Comparison of ENCODE assay signal across 30 cellular contexts in the genomic region with DNA sequence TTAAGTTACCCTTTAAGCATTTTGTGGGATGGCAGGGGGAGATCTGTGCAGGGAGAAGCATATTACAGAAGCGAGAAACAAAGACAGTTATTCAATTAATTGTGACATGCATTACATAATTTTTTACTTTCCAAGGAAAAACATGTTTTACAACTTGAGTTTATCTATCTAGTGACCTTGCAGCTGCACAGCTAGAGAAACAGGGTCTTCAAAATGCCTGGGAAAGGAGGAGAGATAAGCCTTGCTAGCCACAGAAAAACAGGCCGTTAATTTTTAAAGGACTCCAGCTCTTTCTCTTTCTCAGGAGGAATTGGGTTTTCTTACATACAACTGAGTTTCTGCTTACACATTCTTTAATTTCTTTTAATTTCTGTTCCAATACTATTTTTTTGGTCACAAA.
"Had no signal": no experiment of that assay in that cellular context is flagged by ENCODE, and none has a peak within 500 bp of the region (broad histone marks: within the 10 kb centered on the region; RNA-seq: fewer than 3 reads in every experiment).

No MANE protein-coding gene starts in this region.

- DNase-seq: activated B cell treated with CpG ODN at 0.5 μM for 24 hours; activated CD4-positive, alpha-beta T cell treated with anti-CD3 and anti-CD28 coated beads, Interleukin-2, amount 50 U/mL, for 4 hours; activated naive CD4-positive, alpha-beta T cell; activated T-cell treated with anti-CD3 and anti-CD28 coated beads for 4 hours; activated T-cell treated with anti-CD3 and anti-CD28 coated beads, Interleukin-2, amount 50 U/mL, for 72 hours; aorta; body of pancreas; cerebellar nuclear complex; cortex of kidney; effector memory CD8-positive, alpha-beta T cell; erythroblast; heart left ventricle; left lung; lower lobe of right lung; mesendoderm; nucleus accumbens; pancreas; psoas muscle; stimulated activated CD4-positive, alpha-beta T cell treated with anti-CD3 and anti-CD28 coated beads, Interleukin-1b, Interleukin-23, amount 100 ng/mL, for 48 hours; stimulated activated CD4-positive, alpha-beta T cell treated with anti-CD3 and anti-CD28 coated beads, Interleukin-4, amount 100 ng/mL, for 4 hours; stimulated activated CD8-positive, alpha-beta memory T cell treated with anti-CD3 and anti-CD28 coated beads, Interleukin-4, amount 100 ng/mL, for 48 hours; stomach; T-helper 1 cell; thyroid gland; upper lobe of right lung had no signal

- H3K27me3 ChIP-seq: body of pancreas, gastroesophageal sphincter, heart left ventricle, left lung, pancreas, stomach, thyroid gland, upper lobe of right lung had no signal

- H3K4me1 ChIP-seq: gastroesophageal sphincter, left lung, lower lobe of right lung, psoas muscle, stomach, upper lobe of right lung had no signal

- H3K4me1 Mint-ChIP-seq: activated B cell treated with CpG ODN at 0.5 μM for 24 hours; stimulated activated memory B cell treated with anti-CD40 and anti-IgM and Interleukin-4, amounts not matched to agents 10 μg/mL and 1 μg/mL and 100 μg/mL, for 72 hours had no signal

- H3K9me3 ChIP-seq: body of pancreas, gastroesophageal sphincter, lower lobe of right lung, pancreas, thyroid gland, upper lobe of right lung had no signal

- H3K27ac Mint-ChIP-seq: activated B cell treated with CpG ODN at 0.5 μM for 24 hours; activated naive CD4-positive, alpha-beta T cell treated with anti-CD3 and anti-CD28 coated beads, Interleukin-2, amount 50 U/mL, for 72 hours; activated T-cell treated with anti-CD3 and anti-CD28 coated beads, Interleukin-2, amount 50 U/mL, for 72 hours; effector memory CD8-positive, alpha-beta T cell; stimulated activated memory B cell treated with anti-CD40 and anti-IgM and Interleukin-4, amounts not matched to agents 10 μg/mL and 1 μg/mL and 100 μg/mL, for 72 hours; T-helper 2 cell treated with Interferon-gamma antibody and Interleukin-4, amounts not matched to agents 5 μg/mL and 100 μg/mL, for 36 hours had no signal

- H3K4me3 Mint-ChIP-seq: activated B cell treated with CpG ODN at 0.5 μM for 24 hours; activated T-cell treated with anti-CD3 and anti-CD28 coated beads, Interleukin-2, amount 50 U/mL, for 72 hours; effector memory CD8-positive, alpha-beta T cell; stimulated activated memory B cell treated with anti-CD40 and anti-IgM and Interleukin-4, amounts not matched to agents 10 μg/mL and 1 μg/mL and 100 μg/mL, for 72 hours; T-helper 2 cell treated with Interferon-gamma antibody and Interleukin-4, amounts not matched to agents 5 μg/mL and 100 μg/mL, for 36 hours had no signal

- H3K27me3 Mint-ChIP-seq: activated B cell treated with CpG ODN at 0.5 μM for 24 hours; stimulated activated memory B cell treated with anti-CD40 and anti-IgM and Interleukin-4, amounts not matched to agents 10 μg/mL and 1 μg/mL and 100 μg/mL, for 72 hours had no signal

- ATAC-seq: activated naive CD4-positive, alpha-beta T cell treated with anti-CD3 and anti-CD28 coated beads, Interleukin-2, amount 50 U/mL, for 72 hours; activated T-cell treated with anti-CD3 and anti-CD28 coated beads, Interleukin-2, amount 50 U/mL, for 72 hours; body of pancreas; effector memory CD8-positive, alpha-beta T cell; gastroesophageal sphincter; heart left ventricle; left lung; lower lobe of right lung; psoas muscle; stimulated activated memory B cell treated with anti-CD40 and anti-IgM and Interleukin-4, amounts not matched to agents 10 μg/mL and 1 μg/mL and 100 μg/mL, for 72 hours; upper lobe of right lung had no signal

- H3K4me2 ChIP-seq: smooth muscle cell had no signal

- H3K27ac ChIP-seq: gastroesophageal sphincter, left lung, lower lobe of right lung, psoas muscle, stomach, upper lobe of right lung had no signal

- H3K4me3 ChIP-seq: body of pancreas, gastroesophageal sphincter, heart left ventricle, left lung, lower lobe of right lung, pancreas, psoas muscle, smooth muscle cell, stomach, thyroid gland, upper lobe of right lung had no signal

- H3K36me3 ChIP-seq: gastroesophageal sphincter, heart left ventricle, left lung, lower lobe of right lung, pancreas, thyroid gland, upper lobe of right lung had no signal
